7 cellular contexts compared by ENCODE assay signal in the genomic region with DNA sequence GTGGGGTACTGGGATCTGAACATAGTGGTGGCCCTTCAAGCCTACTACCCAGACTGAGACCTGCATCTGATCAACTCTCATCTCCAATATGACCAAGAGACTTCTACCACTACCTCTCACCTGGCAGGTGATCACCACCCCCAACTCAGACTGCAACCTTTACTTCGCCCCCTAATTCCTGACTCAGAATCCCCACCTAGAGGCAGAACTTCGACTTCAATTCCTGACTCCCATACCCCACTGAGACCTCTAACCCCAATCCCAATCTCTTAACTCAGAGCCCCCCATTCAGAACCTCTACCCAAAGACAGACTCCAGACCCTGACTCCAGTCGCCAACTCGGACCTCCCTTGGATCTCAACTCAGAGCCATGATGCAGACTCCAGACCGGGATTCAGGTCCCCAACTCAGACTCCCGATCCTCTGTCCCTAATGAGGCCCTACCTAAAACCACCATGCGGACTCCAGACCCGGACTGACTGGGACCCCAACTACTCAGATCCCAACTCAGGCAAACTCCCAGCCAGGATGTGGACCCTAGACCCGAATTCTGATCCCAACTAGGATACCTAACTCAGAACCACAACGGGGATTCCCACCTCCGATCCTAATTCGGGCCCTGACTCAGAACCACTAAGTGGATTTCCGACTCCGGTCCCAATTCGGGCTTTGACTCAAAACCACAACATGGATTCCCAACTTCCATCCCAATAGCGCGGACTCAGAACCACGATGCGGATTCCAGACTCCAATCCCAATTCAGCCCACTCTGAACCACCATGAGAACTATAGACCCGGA. TPM values are rescaled to one million over a fixed set of nuclear protein-coding genes. Genes with fewer than 3 reads are reported as not detected.
DNase-seq lines count a peak whose midpoint lies in the region; ATAC-seq and TF ChIP-seq lines count a peak whose summit lies in the region.

No MANE protein-coding gene starts in this region.

- peaks cover 11% of the 10 kb centered on the region for H3K4me1 Mint-ChIP-seq in activated T-helper 1 cell treated with anti-CD3 and anti-CD28 coated beads, Interleukin-12 subunit alpha, Interleukin-12 subunit beta, Interleukin-2, Interleukin-4 antibody, amounts not matched to agents 30 ng/mL and 10 ng/mL and 1 ng/mL, durations not matched to agents 14 hours and 24 hours and 36 hours (ENCODE audit: low read depth)
- peaks cover 51% of the 10 kb centered on the region for H3K4me1 Mint-ChIP-seq in stimulated activated memory B cell treated with anti-CD40 and anti-IgM and Interleukin-4, amounts not matched to agents 10 μg/mL and 1 μg/mL and 100 μg/mL, for 72 hours

- H3K9me3 Mint-ChIP-seq in activated T-helper 1 cell treated with anti-CD3 and anti-CD28 coated beads, Interleukin-12 subunit alpha, Interleukin-12 subunit beta, Interleukin-2, Interleukin-4 antibody, amounts not matched to agents 30 ng/mL and 10 ng/mL and 1 ng/mL, durations not matched to agents 14 hours and 24 hours and 36 hours: no peaks in the 10 kb centered on the region
- no peaks in the 10 kb centered on the region for H3K9me3 Mint-ChIP-seq in stimulated activated memory B cell treated with anti-CD40 and anti-IgM and Interleukin-4, amounts not matched to agents 10 μg/mL and 1 μg/mL and 100 μg/mL, for 72 hours

- H3K27ac Mint-ChIP-seq in activated T-helper 1 cell treated with anti-CD3 and anti-CD28 coated beads, Interleukin-12 subunit alpha, Interleukin-12 subunit beta, Interleukin-2, Interleukin-4 antibody, amounts not matched to agents 30 ng/mL and 10 ng/mL and 1 ng/mL, durations not matched to agents 14 hours and 24 hours and 36 hours: peak overlapping the region; percentile 74
- H3K27ac Mint-ChIP-seq in stimulated activated memory B cell treated with anti-CD40 and anti-IgM and Interleukin-4, amounts not matched to agents 10 μg/mL and 1 μg/mL and 100 μg/mL, for 72 hours: peak overlapping the region; percentile 74

- no peak for ATAC-seq in stimulated activated memory B cell treated with anti-CD40 and anti-IgM and Interleukin-4, amounts not matched to agents 10 μg/mL and 1 μg/mL and 100 μg/mL, for 72 hours
- ATAC-seq in HG03439 (IDR thresholded peaks at IDR 0.05; ENCODE audit: unreplicated experiment) (no peak), GM19467 (IDR thresholded peaks at IDR 0.05; ENCODE audit: unreplicated experiment) (no peak), GM21786 (IDR thresholded peaks at IDR 0.05; ENCODE audit: unreplicated experiment) (no peak)

- peak overlapping the region; percentile 88 for H3K4me3 Mint-ChIP-seq in activated T-helper 1 cell treated with anti-CD3 and anti-CD28 coated beads, Interleukin-12 subunit alpha, Interleukin-12 subunit beta, Interleukin-2, Interleukin-4 antibody, amounts not matched to agents 30 ng/mL and 10 ng/mL and 1 ng/mL, durations not matched to agents 14 hours and 24 hours and 36 hours
- H3K4me3 Mint-ChIP-seq in stimulated activated memory B cell treated with anti-CD40 and anti-IgM and Interleukin-4, amounts not matched to agents 10 μg/mL and 1 μg/mL and 100 μg/mL, for 72 hours: peak overlapping the region; percentile 82

- no peak for DNase-seq in HFF-Myc (ENCODE audit: extremely low read depth, low read depth)
- no peak for DNase-seq in activated T-helper 1 cell treated with anti-CD3 and anti-CD28 coated beads, Interleukin-12 subunit alpha, Interleukin-12 subunit beta, Interleukin-2, Interleukin-4 antibody, amounts not matched to agents 30 ng/mL and 10 ng/mL and 1 ng/mL, durations not matched to agents 14 hours and 24 hours and 36 hours (ENCODE audit: low spot score)

- TF ChIP-seq CTCF in HFF-Myc (IDR thresholded peaks at IDR 0.05; ENCODE audit: low read depth, low read length, missing control alignments): peak; percentile 7

- peak overlapping the region; percentile 56 for H3K4me3 ChIP-seq in HFF-Myc (replicated peaks; ENCODE audit: low read depth, low read length)
- H3K4me3 ChIP-seq in iPS-11a (ENCODE audit: low read depth, low read length): peak overlapping the region; percentile 63

- intact Hi-C loops in activated T-helper 1 cell treated with anti-CD3 and anti-CD28 coated beads, Interleukin-12 subunit alpha, Interleukin-12 subunit beta, Interleukin-2, Interleukin-4 antibody, amounts not matched to agents 30 ng/mL and 10 ng/mL and 1 ng/mL, durations not matched to agents 14 hours and 24 hours and 36 hours (cut with micrococcal nuclease): loop anchor here (5.0 kb wide), 1 partner anchor 166 kb away; no protein-coding TSS in a partner anchor

- peaks cover 6% of the 10 kb centered on the region for H3K36me3 Mint-ChIP-seq in activated T-helper 1 cell treated with anti-CD3 and anti-CD28 coated beads, Interleukin-12 subunit alpha, Interleukin-12 subunit beta, Interleukin-2, Interleukin-4 antibody, amounts not matched to agents 30 ng/mL and 10 ng/mL and 1 ng/mL, durations not matched to agents 14 hours and 24 hours and 36 hours (ENCODE audit: low read depth)
- H3K36me3 Mint-ChIP-seq in stimulated activated memory B cell treated with anti-CD40 and anti-IgM and Interleukin-4, amounts not matched to agents 10 μg/mL and 1 μg/mL and 100 μg/mL, for 72 hours: peaks cover 32% of the 10 kb centered on the region

- peaks cover 2% of the 10 kb centered on the region for H3K27me3 Mint-ChIP-seq in activated T-helper 1 cell treated with anti-CD3 and anti-CD28 coated beads, Interleukin-12 subunit alpha, Interleukin-12 subunit beta, Interleukin-2, Interleukin-4 antibody, amounts not matched to agents 30 ng/mL and 10 ng/mL and 1 ng/mL, durations not matched to agents 14 hours and 24 hours and 36 hours (ENCODE audit: insufficient read depth)
- H3K27me3 Mint-ChIP-seq in stimulated activated memory B cell treated with anti-CD40 and anti-IgM and Interleukin-4, amounts not matched to agents 10 μg/mL and 1 μg/mL and 100 μg/mL, for 72 hours: no peaks in the 10 kb centered on the region

RNA-seq across cellular contexts. Expression of gene KCNQ1OT1, which starts 1.2 kb away (rescaled TPM):
- total RNA-seq in activated T-helper 1 cell treated with anti-CD3 and anti-CD28 coated beads, Interleukin-12 subunit alpha, Interleukin-12 subunit beta, Interleukin-2, Interleukin-4 antibody, amounts not matched to agents 30 ng/mL and 10 ng/mL and 1 ng/mL, durations not matched to agents 14 hours and 24 hours and 36 hours: 0.66 and 0.67 TPM in 2 replicates
